Comparison of ENCODE assay signal across 8 cellular contexts in the genomic region with DNA sequence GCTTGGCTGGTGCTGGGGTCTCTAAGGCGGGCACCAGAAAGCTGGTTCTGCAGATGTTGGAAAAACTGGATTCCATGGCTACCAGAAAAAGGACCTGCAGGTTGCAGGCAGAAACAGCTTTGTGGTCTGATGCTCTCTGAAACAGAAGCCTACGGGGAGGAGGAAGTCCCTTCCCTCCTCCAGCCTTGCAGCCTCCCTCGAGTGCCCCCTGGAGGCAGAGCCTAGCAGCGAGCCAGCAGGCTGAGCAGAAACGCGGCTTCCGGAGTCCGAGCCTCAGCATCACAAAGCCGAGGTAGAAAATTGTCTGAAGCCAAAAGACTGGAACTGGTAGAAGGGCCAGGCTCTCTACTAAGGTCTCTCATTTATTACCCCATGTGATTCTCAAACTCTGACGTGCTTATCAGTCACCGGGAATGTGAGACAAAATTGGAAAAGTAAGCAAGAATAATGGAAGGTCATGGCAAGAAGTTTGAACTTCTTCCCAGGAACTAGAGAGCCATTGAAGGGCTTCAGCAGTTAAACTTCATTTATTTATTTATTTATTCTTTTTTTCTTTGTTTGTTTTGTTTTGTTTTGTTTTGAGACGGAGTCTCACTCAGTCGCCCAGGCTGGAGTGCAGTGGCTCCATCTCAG.
DNase-seq lines count a peak whose midpoint lies in the region; ATAC-seq and TF ChIP-seq lines count a peak whose summit lies in the region.

No MANE protein-coding gene starts in this region.

- POLR2A ChIA-PET in IMR-90 (lab: Charles Lee; ENCODE audit: unreplicated experiment) = no interaction called here

- H3K27ac ChIP-seq in DOHH2 (ENCODE audit: low read depth, low read length) (no peak overlapping the region), IMR-90 (ENCODE audit: insufficient read depth, low read length) (no peak overlapping the region), neutrophil (no peak overlapping the region)

- H3K79me2 ChIP-seq in DOHH2 (ENCODE audit: control insufficient read depth, low read length) = no peaks in the 10 kb centered on the region

- H3K4me1 ChIP-seq in DOHH2 (ENCODE audit: control insufficient read depth, low read length) (peaks cover 27% of the 10 kb centered on the region), IMR-90 (ENCODE audit: control insufficient read depth, insufficient read depth, low read length) (no peaks in the 10 kb centered on the region; the same call in 1 of the 2 replicates), neutrophil (ENCODE audit: control insufficient read depth in 1 of 2, insufficient read depth in 1 of 2, low read depth in 1 of 2, low read length in 1 of 2) (no peaks in the 10 kb centered on the region)

- dilution Hi-C loops in IMR-90 (cut with HindIII; ENCODE audit: low sequenced_read_pairs, unreplicated experiment) = no loop called here

- no peak overlapping the region for H2AK9ac ChIP-seq in IMR-90 (replicated peaks; ENCODE audit: low read depth, low read length, poor library complexity)

- no peaks in the 10 kb centered on the region for H3F3A ChIP-seq in DOHH2 (ENCODE audit: control insufficient read depth, insufficient read depth)

- TF ChIP-seq CTCF in DOHH2 (IDR thresholded peaks at IDR 0.05; ENCODE audit: low read depth, low read length, poor library complexity, severe bottlenecking) (peak; percentile 96), IMR-90 (conservative IDR thresholded peaks at IDR 0.05; ENCODE audit: low read depth, low read length) (peak; percentile 91), fibroblast of pulmonary artery (IDR thresholded peaks at IDR 0.05; ENCODE audit: low read length, missing control alignments) (no peak), neutrophil (IDR thresholded peaks at IDR 0.05) (peak; percentile 84)

- no peaks in the 10 kb centered on the region for H3K79me1 ChIP-seq in IMR-90 (ENCODE audit: low read depth in 1 of 2, low read length in 2 of 2)

- WGBS in IMR-90 (ENCODE audit: extremely low coverage in 2 of 2, insufficient read length in 1 of 2), 2 experiments = no CpG with 5 or more reads among the region's 13 CpGs

- H3K4me3 ChIP-seq in DOHH2 (ENCODE audit: low read length) = peak overlapping the region; percentile 41
- H3K4me3 ChIP-seq in IMR-90 (ENCODE audit: insufficient read depth, low read depth, low read length) = no peak overlapping the region
- peak overlapping the region; percentile 9 for H3K4me3 ChIP-seq in fibroblast of pulmonary artery (replicated peaks; ENCODE audit: low read depth, low read length)
- H3K4me3 ChIP-seq in neutrophil (ENCODE audit: low read depth in 1 of 2, low read length in 1 of 2) = peak overlapping the region; percentile 8 to 21

- H2BK20ac ChIP-seq in IMR-90 (ENCODE audit: low read depth, low read length) = no peak overlapping the region

- CTCF ChIA-PET in IMR-90 (lab: Yijun Ruan, JAX) = interaction anchor here (0.6 to 1.0 kb wide), 7 partner anchors 27 to 298 kb away, joined by 3 to 5 read pairs (median 3); no protein-coding TSS in a partner anchor

- no peak overlapping the region for H3K18ac ChIP-seq in IMR-90 (ENCODE audit: low read depth, low read length)

- intact Hi-C loops in IMR-90 (cut with micrococcal nuclease) = loop anchor here (1.0 to 10.0 kb wide), 3 partner anchors 86 to 418 kb away; no protein-coding TSS in a partner anchor

- H3K4me2 ChIP-seq in DOHH2 (ENCODE audit: low read length) = peak overlapping the region; percentile 55
- H3K4me2 ChIP-seq in IMR-90 (ENCODE audit: low read depth, low read length) = peak overlapping the region; percentile 76; the same call in 1 of the 2 replicates

- no peak overlapping the region for H2BK120ac ChIP-seq in IMR-90 (ENCODE audit: low read depth, low read length)

- H2BK15ac ChIP-seq in IMR-90 (ENCODE audit: low read depth, low read length) = no peak overlapping the region

- H3K9me2 ChIP-seq in DOHH2 (replicated peaks; ENCODE audit: control insufficient read depth, low read length) = no peaks in the 10 kb centered on the region

- H3K27me3 ChIP-seq in DOHH2 (ENCODE audit: control insufficient read depth, low read length) = no peaks in the 10 kb centered on the region
- H3K27me3 ChIP-seq in IMR-90 (ENCODE audit: control insufficient read depth, insufficient read depth, low read length) = no peaks in the 10 kb centered on the region
- H3K27me3 ChIP-seq in neutrophil = no peaks in the 10 kb centered on the region

- H4K91ac ChIP-seq in IMR-90 (ENCODE audit: insufficient read depth, low read depth, low read length) = no peak overlapping the region

- H3K56ac ChIP-seq in IMR-90 (ENCODE audit: extremely low read depth, insufficient read depth, low read length) = no peak overlapping the region

- H4K5ac ChIP-seq in IMR-90 (ENCODE audit: low read depth, low read length) = no peak overlapping the region

- H4K20me1 ChIP-seq in DOHH2 (ENCODE audit: control insufficient read depth, insufficient read depth, low read depth, low read length) (no peaks in the 10 kb centered on the region), IMR-90 (ENCODE audit: insufficient read depth, low read length) (no peaks in the 10 kb centered on the region)

- no peak overlapping the region for H3K14ac ChIP-seq in IMR-90 (replicated peaks; ENCODE audit: low read depth, low read length)

- H3K9me1 ChIP-seq in IMR-90 (ENCODE audit: insufficient read depth, low read length) = no peaks in the 10 kb centered on the region

- H3K9ac ChIP-seq in IMR-90 (ENCODE audit: low read depth, low read length) = no peak overlapping the region

- TF ChIP-seq RAD21 in IMR-90 (IDR thresholded peaks at IDR 0.05; ENCODE audit: low read length) = peak; percentile 70

- no TSS peak for BruUV-seq in IMR-90 (replicated peaks; lab: Mats Ljungman, UMichigan)

- H2AFZ ChIP-seq in IMR-90 (replicated peaks; ENCODE audit: low read length, poor library complexity) = peak overlapping the region; percentile 36

- H3K9me3 ChIP-seq in DOHH2 (ENCODE audit: control insufficient read depth, insufficient read depth, low read length) = no peaks in the 10 kb centered on the region
- H3K9me3 ChIP-seq in IMR-90 (ENCODE audit: control insufficient read depth, insufficient read depth, low read length) = no peaks in the 10 kb centered on the region
- no peaks in the 10 kb centered on the region for H3K9me3 ChIP-seq in neutrophil

- no peak overlapping the region for H3K23ac ChIP-seq in IMR-90 (ENCODE audit: low read depth, low read length)

- H3K4ac ChIP-seq in IMR-90 (ENCODE audit: low read depth, low read length) = no peak overlapping the region

- H2BK5ac ChIP-seq in IMR-90 (ENCODE audit: low read depth, low read length, poor library complexity, severe bottlenecking) = no peak overlapping the region

- in situ Hi-C loops in IMR-90 (cut with MboI; ENCODE audit: low sequenced_read_pairs) = no loop called here

- ATAC-seq in GM21576 (IDR thresholded peaks at IDR 0.05; ENCODE audit: unreplicated experiment) (peak; percentile 93), IMR-90 (ENCODE audit: low read depth) (peak; percentile 98)

- peak overlapping the region in 1 of 2 experiments; percentile 75; a peak in 1 of 4 replicates for H4K8ac ChIP-seq in IMR-90 (ENCODE audit: low read depth in 2 of 2, low read length in 2 of 2)

- H2AK5ac ChIP-seq in IMR-90 (ENCODE audit: low read depth, low read length) = no peak overlapping the region

- no peak for TF ChIP-seq POLR2A in IMR-90 (IDR thresholded peaks at IDR 0.05; ENCODE audit: low read depth, low read length)

- DNase-seq in IMR-90 (peak; percentile 76), RPMI7951 (ENCODE audit: low read depth) (peak; percentile 70), activated T-helper 1 cell treated with Interleukin-2 at 50 U/mL for 16 hours (ENCODE audit: low read depth) (peak; percentile 79), fibroblast of pulmonary artery (ENCODE audit: low read depth) (peak; percentile 87), superior temporal gyrus (ENCODE audit: extremely low spot score) (peak; percentile 88)

- no peaks in the 10 kb centered on the region for H3K36me3 ChIP-seq in DOHH2 (ENCODE audit: control insufficient read depth, low read length)
- no peaks in the 10 kb centered on the region for H3K36me3 ChIP-seq in IMR-90 (ENCODE audit: control insufficient read depth, insufficient read depth, low read length)
- H3K36me3 ChIP-seq in neutrophil = no peaks in the 10 kb centered on the region

TF ChIP-seq in IMR-90, 13 proteins besides CTCF, POLR2A, EP300 and RAD21:
- TF ChIP-seq NFE2L2 (IDR thresholded peaks at IDR 0.05; ENCODE audit: low read depth, low read length) = no peak
- no peak for TF ChIP-seq MXI1 (IDR thresholded peaks at IDR 0.05; ENCODE audit: borderline replicate concordance, low read depth, low read length)
- peak; percentile 62 for TF ChIP-seq SMC3 (IDR thresholded peaks at IDR 0.05; ENCODE audit: low read depth, low read length)
- TF ChIP-seq MAZ (IDR thresholded peaks at IDR 0.05; ENCODE audit: borderline replicate concordance, low read depth, low read length) = no peak; the same call in 1 of the 2 replicates
- TF ChIP-seq, protein P1, sequence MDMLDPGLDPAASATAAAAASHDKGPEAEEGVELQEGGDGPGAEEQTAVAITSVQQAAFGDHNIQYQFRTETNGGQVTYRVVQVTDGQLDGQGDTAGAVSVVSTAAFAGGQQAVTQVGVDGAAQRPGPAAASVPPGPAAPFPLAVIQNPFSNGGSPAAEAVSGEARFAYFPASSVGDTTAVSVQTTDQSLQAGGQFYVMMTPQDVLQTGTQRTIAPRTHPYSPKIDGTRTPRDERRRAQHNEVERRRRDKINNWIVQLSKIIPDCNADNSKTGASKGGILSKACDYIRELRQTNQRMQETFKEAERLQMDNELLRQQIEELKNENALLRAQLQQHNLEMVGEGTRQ (IDR thresholded peaks at IDR 0.05; ENCODE audit: low read depth, low read length) = no peak
- no peak for TF ChIP-seq RFX5 (IDR thresholded peaks at IDR 0.05; ENCODE audit: low read depth, low read length)
- TF ChIP-seq ELK1 (IDR thresholded peaks at IDR 0.05; ENCODE audit: borderline replicate concordance, low read depth, low read length) = no peak
- TF ChIP-seq CHD1 (IDR thresholded peaks at IDR 0.05; ENCODE audit: low read depth, low read length) = no peak
TF ChIP-seq in IMR-90: peak in this region for 1.
